Comparison of ENCODE assay signal across 14 cellular contexts in genomic region chr1:201759194-201759814, GRCh38.
A peak's percentile ranks its signal among the peaks of the same experiment; 100 is the strongest.
DNase-seq lines count a peak whose midpoint lies in the region; ATAC-seq, FAIRE-seq and TF ChIP-seq lines count a peak whose summit lies in the region.
"Had no signal": no experiment of that assay in that cellular context is flagged by ENCODE, and none has a peak within 500 bp of the region (broad histone marks: within the 10 kb centered on the region; RNA-seq: fewer than 3 reads in every experiment).

No MANE protein-coding gene starts in this region.

- no peaks in the 10 kb centered on the region for H3K9me2 ChIP-seq in GM23248 (ENCODE audit: insufficient read depth)

- peak; percentile 95 for FAIRE-seq in RCC 7860 (lab: Jason Lieb, UNC)
- FAIRE-seq in HTR-8/SVneo (lab: Jason Lieb, UNC), result no peak
- FAIRE-seq: endothelial cell of umbilical vein had no signal

- H3K36me3 ChIP-seq in GM23248 (ENCODE audit: low read depth), result no peaks in the 10 kb centered on the region
- H3K36me3 ChIP-seq: right lobe of liver had no signal

- H3K27me3 ChIP-seq in GM23248 (replicated peaks; ENCODE audit: insufficient read depth), result no peaks in the 10 kb centered on the region
- H3K27me3 ChIP-seq: body of pancreas, right lobe of liver had no signal

- peak; percentile 91 for DNase-seq in GM23248
- peak; percentile 71 for DNase-seq in RCC 7860 (ENCODE audit: low spot score)
- peak; percentile 71 for DNase-seq in fibroblast of mammary gland (ENCODE audit: low read depth)
- peak; percentile 72 for DNase-seq in renal cortical epithelial cell (ENCODE audit: low read depth)
- DNase-seq in midbrain (lab: John Stamatoyannopoulos, UW), result no peak
- DNase-seq in HTR-8/SVneo (ENCODE audit: insufficient read length, low spot score), result no peak
- DNase-seq: activated CD4-positive, alpha-beta T cell treated with anti-CD3 and anti-CD28 coated beads for 4 hours; activated T-cell treated with anti-CD3 and anti-CD28 coated beads, Interleukin-2, amount 50 U/mL, for 4 hours; body of pancreas; NCI-H1930; right lobe of liver; SW 1271 had no signal

- peak overlapping the region; percentile 94 for H3K27ac ChIP-seq in GM23248
- H3K27ac ChIP-seq: body of pancreas, right lobe of liver had no signal

- ATAC-seq in GM19397 (IDR thresholded peaks at IDR 0.05; ENCODE audit: unreplicated experiment), result no peak
- ATAC-seq: activated T-cell treated with anti-CD3 and anti-CD28 coated beads, Interleukin-2, amount 50 U/mL, for 4 hours; body of pancreas; right lobe of liver had no signal

- TF ChIP-seq CTCF in fibroblast of mammary gland (conservative IDR thresholded peaks at IDR 0.05; ENCODE audit: control insufficient read depth, insufficient read depth, low read depth, low read length), result no peak

- no peak overlapping the region for H3K4me3 ChIP-seq in GM23248
- H3K4me3 ChIP-seq in fibroblast of mammary gland (ENCODE audit: control insufficient read depth, low read depth, low read length), result no peak overlapping the region
- H3K4me3 ChIP-seq: body of pancreas, right lobe of liver had no signal

- peak overlapping the region; percentile 59 for H3K9ac ChIP-seq in GM23248

- in situ Hi-C loops in GM23248 (cut with MboI), result no loop called here

- H4K20me1 ChIP-seq in GM23248 (ENCODE audit: insufficient read depth), result no peaks in the 10 kb centered on the region

- peaks cover 94% of the 10 kb centered on the region for H3K79me2 ChIP-seq in GM23248 (ENCODE audit: insufficient read depth)

- 19 to 25% methylated on average over 3 of the region's 3 CpGs for WGBS in GM23248 (ENCODE audit: low coverage in 1 of 2, low lambda C conversion rate in 2 of 2, missing lambda C conversion rate in 2 of 2), 2 experiments

- H3K4me1 ChIP-seq in GM23248 (ENCODE audit: insufficient read depth), result peaks cover 99% of the 10 kb centered on the region
- H3K4me1 ChIP-seq: body of pancreas, right lobe of liver had no signal

- H3K4me2 ChIP-seq in GM23248 (ENCODE audit: unreplicated experiment), result peak overlapping the region; percentile 69

- peaks cover 99% of the 10 kb centered on the region for H3F3A ChIP-seq in GM23248 (ENCODE audit: insufficient read depth)

- H2AFZ ChIP-seq in GM23248, result no peak overlapping the region

- no peaks in the 10 kb centered on the region for H3K9me3 ChIP-seq in GM23248 (ENCODE audit: low read depth)
- H3K9me3 ChIP-seq: body of pancreas, right lobe of liver had no signal

Comparison
In these comparisons a context has a peak if more than half of its experiments do, and no peak if none do; other contexts are left out.
1. DNase-seq: peak in GM23248 (single experiment), RCC 7860 (single experiment), fibroblast of mammary gland (single experiment) and renal cortical epithelial cell (single experiment); none in midbrain (single experiment) and HTR-8/SVneo (single experiment).